8 cellular contexts compared by ENCODE assay signal in genomic region chr20:59031326-59032022, GRCh38. TPM values are rescaled to one million over a fixed set of nuclear protein-coding genes. Genes with fewer than 3 reads are reported as not detected.
DNase-seq lines count a peak whose midpoint lies in the region; ATAC-seq, FAIRE-seq and TF ChIP-seq lines count a peak whose summit lies in the region.

No MANE protein-coding gene starts in this region.

- H3K4me3 Mint-ChIP-seq in T-helper 2 cell treated with Interferon-gamma antibody and Interleukin-4, amounts not matched to agents 5 μg/mL and 100 μg/mL, for 36 hours = peak overlapping the region; percentile 94

- no peak for TF ChIP-seq CTCF in foreskin fibroblast (IDR thresholded peaks at IDR 0.05; ENCODE audit: low read depth, low read length)

- no peaks in the 10 kb centered on the region for H3K9me3 ChIP-seq in small intestine (ENCODE audit: control insufficient read depth, low read depth)

- no peaks in the 10 kb centered on the region for H3K27me3 ChIP-seq in small intestine (ENCODE audit: control insufficient read depth in 2 of 2, insufficient read depth in 2 of 2, low read length in 2 of 2)

- H3K4me1 Mint-ChIP-seq in T-helper 2 cell treated with Interferon-gamma antibody and Interleukin-4, amounts not matched to agents 5 μg/mL and 100 μg/mL, for 36 hours (ENCODE audit: low read depth) = peaks cover 62% of the 10 kb centered on the region

- no peak for ATAC-seq in HG03342 (IDR thresholded peaks at IDR 0.05; ENCODE audit: unreplicated experiment)

- H3K4me3 ChIP-seq in foreskin fibroblast (ENCODE audit: low read depth in 1 of 2, low read length in 2 of 2) (peak overlapping the region; percentile 76 to 87), small intestine (ENCODE audit: low read depth in 1 of 2, low read length in 2 of 2) (peak overlapping the region; percentile 73 to 83)

- H3K4me1 ChIP-seq in small intestine (ENCODE audit: control insufficient read depth in 2 of 2, insufficient read depth in 1 of 2, low read depth in 1 of 2, low read length in 1 of 2) = peaks cover 0 to 12% of the 10 kb centered on the region in 2 donors

- H3K36me3 ChIP-seq in small intestine (ENCODE audit: control insufficient read depth in 2 of 2, insufficient read depth in 2 of 2, low read length in 2 of 2) = peaks cover 13 to 14% of the 10 kb centered on the region in 2 donors

- no peaks in the 10 kb centered on the region for H3K9me3 Mint-ChIP-seq in T-helper 2 cell treated with Interferon-gamma antibody and Interleukin-4, amounts not matched to agents 5 μg/mL and 100 μg/mL, for 36 hours

- H3K27ac Mint-ChIP-seq in T-helper 2 cell treated with Interferon-gamma antibody and Interleukin-4, amounts not matched to agents 5 μg/mL and 100 μg/mL, for 36 hours = peak overlapping the region; percentile 93

- WGBS in small intestine, 3 donors = 8 to 20% (median 9%) methylated on average over 18 of the region's 18 CpGs

- H3K27ac ChIP-seq in small intestine (ENCODE audit: low read depth in 1 of 2, low read length in 1 of 2) = peak overlapping the region; percentile 96 to 97

- peaks cover 77% of the 10 kb centered on the region for H3K36me3 Mint-ChIP-seq in T-helper 2 cell treated with Interferon-gamma antibody and Interleukin-4, amounts not matched to agents 5 μg/mL and 100 μg/mL, for 36 hours (ENCODE audit: low read depth)

- H3K27me3 Mint-ChIP-seq in T-helper 2 cell treated with Interferon-gamma antibody and Interleukin-4, amounts not matched to agents 5 μg/mL and 100 μg/mL, for 36 hours (ENCODE audit: low read depth) = no peaks in the 10 kb centered on the region

- DNase-seq in activated gamma-delta T cell treated with Interleukin-2 at 50 U/mL for 16 hours = peak; percentile 16
- no peak for DNase-seq in activated gamma-delta T cell (lab: John Stamatoyannopoulos, UW)
- DNase-seq in T-helper 2 cell treated with Interferon-gamma antibody and Interleukin-4, amounts not matched to agents 5 μg/mL and 100 μg/mL, for 36 hours (ENCODE audit: low spot score) = no peak
- DNase-seq in foreskin fibroblast = no peak
- peak; percentile 78 for DNase-seq in small intestine
- DNase-seq in AG08395 (ENCODE audit: low spot score) = no peak
- DNase-seq in stimulated activated CD4-positive, alpha-beta T cell treated with anti-CD3 and anti-CD28 coated beads, Interleukin-4, amount 100 ng/mL, for 1 hour = no peak

- FAIRE-seq in small intestine (lab: Jason Lieb, UNC) = no peak

RNA-seq across cellular contexts. Expression of gene ATP5F1E, which starts 0.7 kb away (rescaled TPM):
- 10 to 100 TPM; 49.6 to 73.8 (median 65.8) TPM for polyA plus RNA-seq in small intestine

RNA-seq across cellular contexts. Expression of gene PRELID3B, which starts 11.1 kb away (rescaled TPM):
- polyA plus RNA-seq in small intestine = 100 to 1,000 TPM in 2 of 3 donors, 10 to 100 TPM in 1; 74.3 to 120 (median 114) TPM

RNA-seq across cellular contexts. Expression of gene TUBB1, which starts 12.2 kb away (rescaled TPM):
- under 1 TPM in 1 of 3 donors, not detected in 2; 0.01 TPM for polyA plus RNA-seq in small intestine

RNA-seq across cellular contexts. Expression of gene CTSZ, which starts 24.4 kb away (rescaled TPM):
- polyA plus RNA-seq in small intestine = 100 to 1,000 TPM; 180 to 277 (median 185) TPM

RNA-seq across cellular contexts. Expression of gene NELFCD, which starts 50.4 kb away (rescaled TPM):
- polyA plus RNA-seq in small intestine = 10 to 100 TPM; 29.5 to 45.2 (median 44.4) TPM

Comparison
In these comparisons a context has a peak if more than half of its experiments do, and no peak if none do; other contexts are left out.
1. DNase-seq: peak in activated gamma-delta T cell treated with Interleukin-2 at 50 U/mL for 16 hours (single experiment) and small intestine (single experiment); none in activated gamma-delta T cell (single experiment), T-helper 2 cell treated with Interferon-gamma antibody and Interleukin-4, amounts not matched to agents 5 μg/mL and 100 μg/mL, for 36 hours (single experiment), foreskin fibroblast (0 of 2), AG08395 (single experiment) and stimulated activated CD4-positive, alpha-beta T cell treated with anti-CD3 and anti-CD28 coated beads, Interleukin-4, amount 100 ng/mL, for 1 hour (single experiment).